Comparison of ENCODE assay signal across 21 cellular contexts in the genomic region with DNA sequence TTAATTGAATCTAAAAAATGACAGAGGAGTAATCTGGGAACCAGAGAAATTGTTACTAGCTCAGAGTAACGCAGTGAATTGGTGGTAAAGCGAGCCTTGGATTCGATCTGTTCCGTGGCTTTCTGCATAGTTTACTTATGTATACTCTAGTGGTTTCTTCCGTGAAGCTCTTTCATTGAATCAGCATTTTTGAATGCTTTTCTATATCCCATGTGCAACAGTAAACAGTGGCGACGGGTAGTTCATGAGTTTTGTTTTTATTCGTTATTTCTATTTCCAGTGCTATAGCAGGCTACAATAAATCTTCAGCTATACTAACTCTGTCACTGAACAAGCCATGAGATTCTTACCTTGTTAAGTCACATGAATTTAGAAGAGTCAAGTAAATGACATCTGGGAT.
"Had no signal": no experiment of that assay in that cellular context is flagged by ENCODE, and none has a peak within 500 bp of the region (broad histone marks: within the 10 kb centered on the region; RNA-seq: fewer than 3 reads in every experiment).

No MANE protein-coding gene starts in this region.

- H3K9ac ChIP-seq: parathyroid adenoma had no signal

- H3K36me3 Mint-ChIP-seq: brain; natural killer cell treated with Interleukin-12 subunit alpha and Interleukin-12 subunit beta and Interleukin-15 and Interleukin-18, amount 100 ng/mL, for 72 hours had no signal

- H3K9me3 Mint-ChIP-seq: activated naive CD4-positive, alpha-beta T cell treated with anti-CD3 and anti-CD28 coated beads, Interleukin-2, amount 50 U/mL, for 24 hours; brain; natural killer cell treated with Interleukin-12 subunit alpha and Interleukin-12 subunit beta and Interleukin-15 and Interleukin-18, amount 100 ng/mL, for 72 hours; stimulated activated naive CD8-positive, alpha-beta T cell treated with anti-CD3 and anti-CD28 coated beads, Interleukin-15, amount 100 ng/mL, for 72 hours had no signal

- H3K4me1 ChIP-seq: parathyroid adenoma had no signal

- H3K27ac ChIP-seq: foreskin keratinocyte, neutrophil, parathyroid adenoma, tibial artery, VCaP had no signal

- H3K4me3 Mint-ChIP-seq: activated naive CD4-positive, alpha-beta T cell treated with anti-CD3 and anti-CD28 coated beads, Interleukin-2, amount 50 U/mL, for 24 hours; brain; natural killer cell treated with Interleukin-12 subunit alpha and Interleukin-12 subunit beta and Interleukin-15 and Interleukin-18, amount 100 ng/mL, for 72 hours; stimulated activated naive CD8-positive, alpha-beta T cell treated with anti-CD3 and anti-CD28 coated beads, Interleukin-15, amount 100 ng/mL, for 72 hours had no signal

- H3K27ac Mint-ChIP-seq: activated naive CD4-positive, alpha-beta T cell treated with anti-CD3 and anti-CD28 coated beads, Interleukin-2, amount 50 U/mL, for 24 hours; brain; natural killer cell treated with Interleukin-12 subunit alpha and Interleukin-12 subunit beta and Interleukin-15 and Interleukin-18, amount 100 ng/mL, for 72 hours; stimulated activated naive CD8-positive, alpha-beta T cell treated with anti-CD3 and anti-CD28 coated beads, Interleukin-15, amount 100 ng/mL, for 72 hours had no signal

- H3K4me1 Mint-ChIP-seq: activated naive CD4-positive, alpha-beta T cell treated with anti-CD3 and anti-CD28 coated beads, Interleukin-2, amount 50 U/mL, for 24 hours; stimulated activated naive CD8-positive, alpha-beta T cell treated with anti-CD3 and anti-CD28 coated beads, Interleukin-15, amount 100 ng/mL, for 72 hours had no signal

- DNase-seq: activated CD4-positive, CD25-positive, alpha-beta regulatory T cell treated with anti-CD3 and anti-CD28 coated beads, Interleukin-2, amount 50 U/mL, for 72 hours; activated gamma-delta T cell treated with Interleukin-2 at 50 U/mL for 16 hours; activated T-cell treated with anti-CD3 and anti-CD28 coated beads, Interleukin-2, amount 50 U/mL, for 1 hour; anterior cingulate cortex; dermis blood vessel endothelial cell; effector CD8-positive, alpha-beta T cell; erythroblast; foreskin keratinocyte; kidney glomerular epithelial cell; left ventricle myocardium superior; mammary epithelial cell; right cardiac atrium; stimulated activated CD4-positive, alpha-beta T cell treated with anti-CD3 and anti-CD28 coated beads, Interleukin-12 subunit alpha, Interleukin-12 subunit beta, amount 100 ng/mL, for 4 hours; stimulated activated naive CD8-positive, alpha-beta T cell treated with anti-CD3 and anti-CD28 coated beads, Interleukin-15, amount 100 ng/mL, for 72 hours; tibial artery had no signal

- H2AFZ ChIP-seq: parathyroid adenoma had no signal

- H3K27me3 ChIP-seq: foreskin keratinocyte, neutrophil, tibial artery had no signal

- H3K4me3 ChIP-seq: tibial artery had no signal

- H3K27me3 Mint-ChIP-seq: activated naive CD4-positive, alpha-beta T cell treated with anti-CD3 and anti-CD28 coated beads, Interleukin-2, amount 50 U/mL, for 24 hours; brain; natural killer cell treated with Interleukin-12 subunit alpha and Interleukin-12 subunit beta and Interleukin-15 and Interleukin-18, amount 100 ng/mL, for 72 hours; stimulated activated naive CD8-positive, alpha-beta T cell treated with anti-CD3 and anti-CD28 coated beads, Interleukin-15, amount 100 ng/mL, for 72 hours had no signal

- ATAC-seq: foreskin keratinocyte; left ventricle myocardium superior; natural killer cell treated with Interleukin-12 subunit alpha and Interleukin-12 subunit beta and Interleukin-15 and Interleukin-18, amount 100 ng/mL, for 72 hours; right cardiac atrium; stimulated activated naive CD8-positive, alpha-beta T cell treated with anti-CD3 and anti-CD28 coated beads, Interleukin-15, amount 100 ng/mL, for 72 hours had no signal

- H3K9me3 ChIP-seq: neutrophil, tibial artery had no signal

- H3K36me3 ChIP-seq: neutrophil, tibial artery had no signal

- H3K79me2 ChIP-seq: parathyroid adenoma had no signal
